15 cellular contexts compared by ENCODE assay signal in genomic region chr9:134401391-134401790, GRCh38.
DNase-seq lines count a peak whose midpoint lies in the region; ATAC-seq and TF ChIP-seq lines count a peak whose summit lies in the region.
"Had no signal": no experiment of that assay in that cellular context is flagged by ENCODE, and none has a peak within 500 bp of the region (broad histone marks: within the 10 kb centered on the region; RNA-seq: fewer than 3 reads in every experiment).

No MANE protein-coding gene starts in this region.

- ATAC-seq in psoas muscle, result no peak
- ATAC-seq in HG02610 (IDR thresholded peaks at IDR 0.05; ENCODE audit: unreplicated experiment), result no peak
- no peak for ATAC-seq in HG03565 (IDR thresholded peaks at IDR 0.05; ENCODE audit: unreplicated experiment)
- no peak for ATAC-seq in right cardiac atrium

- H3K4me3 ChIP-seq in H7 (ENCODE audit: insufficient read depth, low read depth, low read length) (no peak overlapping the region), psoas muscle (no peak overlapping the region), right cardiac atrium (ENCODE audit: low read length) (no peak overlapping the region)
- H3K4me3 ChIP-seq: GM23248 had no signal

- no peaks in the 10 kb centered on the region; the same call in none of the 2 replicates for H3K36me3 ChIP-seq in H7 (replicated peaks; ENCODE audit: control insufficient read depth, insufficient read depth, low read length)
- H3K36me3 ChIP-seq in psoas muscle (ENCODE audit: insufficient read depth in 1 of 2, low read depth in 1 of 2), result no peaks in the 10 kb centered on the region
- H3K36me3 ChIP-seq: BE2C had no signal

- peak overlapping the region; percentile 96 for H3K27ac Mint-ChIP-seq in dendritic cell treated with granulocyte-macrophage colony-stimulating factor and Interleukin-4, amounts not matched to agents 40 ng/mL and 50 ng/mL, for 4 days

- H3K36me3 Mint-ChIP-seq in dendritic cell treated with granulocyte-macrophage colony-stimulating factor and Interleukin-4, amounts not matched to agents 40 ng/mL and 50 ng/mL, for 4 days (ENCODE audit: low read depth), result peaks cover 82% of the 10 kb centered on the region
- H3K36me3 Mint-ChIP-seq: CD4-positive, alpha-beta memory T cell had no signal

- no peaks in the 10 kb centered on the region for H3K27me3 Mint-ChIP-seq in dendritic cell treated with granulocyte-macrophage colony-stimulating factor and Interleukin-4, amounts not matched to agents 40 ng/mL and 50 ng/mL, for 4 days
- H3K27me3 Mint-ChIP-seq: CD4-positive, alpha-beta memory T cell had no signal

- peak; percentile 71 for DNase-seq in H7
- DNase-seq in psoas muscle, result no peak
- DNase-seq in right cardiac atrium, result no peak
- DNase-seq: ACHN; BE2C; CD4-positive, alpha-beta memory T cell; DMS153; DMS79; GDM1; GM23248 had no signal

- H3K4me1 ChIP-seq in psoas muscle (peaks cover 74% of the 10 kb centered on the region), right cardiac atrium (ENCODE audit: control insufficient read depth, insufficient read depth, low read length) (peaks cover 30% of the 10 kb centered on the region)

- H3K9me3 Mint-ChIP-seq in dendritic cell treated with granulocyte-macrophage colony-stimulating factor and Interleukin-4, amounts not matched to agents 40 ng/mL and 50 ng/mL, for 4 days, result no peaks in the 10 kb centered on the region
- H3K9me3 Mint-ChIP-seq: CD4-positive, alpha-beta memory T cell had no signal

- no peaks in the 10 kb centered on the region for H3K27me3 ChIP-seq in H7 (ENCODE audit: control insufficient read depth, insufficient read depth, low read length)
- H3K27me3 ChIP-seq in psoas muscle (ENCODE audit: insufficient read depth in 3 of 3, low read length in 2 of 3), result no peaks in the 10 kb centered on the region
- H3K27me3 ChIP-seq in right cardiac atrium (ENCODE audit: control insufficient read depth, insufficient read depth), result no peaks in the 10 kb centered on the region
- H3K27me3 ChIP-seq: BE2C had no signal

- 76 to 91% (median 77%) methylated on average over 19 of the region's 19 CpGs for WGBS in psoas muscle, 3 donors
- WGBS in right cardiac atrium, result 95% methylated on average over 19 of the region's 19 CpGs

- peaks cover 86% of the 10 kb centered on the region for H3K4me1 Mint-ChIP-seq in dendritic cell treated with granulocyte-macrophage colony-stimulating factor and Interleukin-4, amounts not matched to agents 40 ng/mL and 50 ng/mL, for 4 days (ENCODE audit: low read depth)

- no peak for TF ChIP-seq CTCF in psoas muscle (IDR thresholded peaks at IDR 0.05)

- intact Hi-C loops in dendritic cell treated with granulocyte-macrophage colony-stimulating factor and Interleukin-4, amounts not matched to agents 40 ng/mL and 50 ng/mL, for 4 days (cut with micrococcal nuclease), result loop anchor here (10.0 kb wide), 1 partner anchor 57 kb away; no protein-coding TSS in a partner anchor
- intact Hi-C loops in psoas muscle (cut with DNase I) (no loop called here), right cardiac atrium (cut with DNase I) (no loop called here)

- no peak overlapping the region for H3K4me3 Mint-ChIP-seq in dendritic cell treated with granulocyte-macrophage colony-stimulating factor and Interleukin-4, amounts not matched to agents 40 ng/mL and 50 ng/mL, for 4 days
- H3K4me3 Mint-ChIP-seq: CD14-positive monocyte; CD4-positive, alpha-beta memory T cell had no signal

- no peaks in the 10 kb centered on the region for H3K9me3 ChIP-seq in psoas muscle
- H3K9me3 ChIP-seq in right cardiac atrium (ENCODE audit: control insufficient read depth, low read length), result no peaks in the 10 kb centered on the region
- H3K9me3 ChIP-seq: BE2C had no signal

- H3K27ac ChIP-seq in psoas muscle (peak overlapping the region; percentile 81), right cardiac atrium (ENCODE audit: low read length) (no peak overlapping the region)
- H3K27ac ChIP-seq: GM23248, HL-60 had no signal
